ENCODE assay signal across 8 cellular contexts in the genomic region with DNA sequence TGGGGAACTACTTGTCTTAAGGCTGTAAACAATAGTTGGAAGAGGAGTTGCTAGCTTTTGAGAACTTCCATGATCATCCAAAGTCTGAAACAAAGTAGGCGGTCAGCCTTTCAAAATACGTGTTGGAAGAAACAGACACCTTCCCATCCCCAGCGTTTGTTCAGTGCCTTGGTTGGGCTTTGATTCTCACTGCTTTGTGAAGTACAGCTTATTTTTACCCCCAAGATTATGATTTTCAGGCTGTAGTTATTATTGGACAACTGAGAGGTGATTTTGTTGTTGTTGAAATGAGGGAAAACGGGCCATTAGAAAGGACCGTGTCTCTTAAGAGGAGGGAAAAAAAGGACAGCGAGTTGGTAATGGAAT. TPM values are rescaled to one million over a fixed set of nuclear protein-coding genes. Genes with fewer than 3 reads are reported as not detected.
A peak's percentile ranks its signal among the peaks of the same experiment; 100 is the strongest.
DNase-seq lines count a peak whose midpoint lies in the region; ATAC-seq and TF ChIP-seq lines count a peak whose summit lies in the region.

No MANE protein-coding gene starts in this region.

- H3K9me3 ChIP-seq in PC-3 (ENCODE audit: low read length) (no peaks in the 10 kb centered on the region), esophagus (ENCODE audit: control insufficient read depth in 2 of 2, insufficient read depth in 1 of 2, low read depth in 1 of 2, low read length in 1 of 2) (no peaks in the 10 kb centered on the region), prostate gland (no peaks in the 10 kb centered on the region)

- H3K4me2 ChIP-seq in PC-3 (ENCODE audit: low read length), result peak overlapping the region; percentile 87

- TF ChIP-seq CTCF in PC-3 (conservative IDR thresholded peaks at IDR 0.05; ENCODE audit: low read depth, low read length) (no peak), prostate gland (IDR thresholded peaks at IDR 0.05) (no peak)

- peaks cover 4% of the 10 kb centered on the region; the same call in 1 of the 2 replicates for H3K4me1 ChIP-seq in PC-3 (ENCODE audit: insufficient read depth, low read length)
- no peaks in the 10 kb centered on the region for H3K4me1 ChIP-seq in esophagus (ENCODE audit: control insufficient read depth in 2 of 2, insufficient read depth in 2 of 2, low read length in 1 of 2)
- no peaks in the 10 kb centered on the region for H3K4me1 ChIP-seq in prostate gland (replicated peaks)

- CTCF ChIA-PET in PC-3 (lab: Charles Lee), result interaction anchor here (0.6 kb wide), 1 partner anchor 356 kb away, joined by 3 read pairs; no protein-coding TSS in a partner anchor

- H3K36me3 ChIP-seq in PC-3 (ENCODE audit: low read depth, low read length), result no peaks in the 10 kb centered on the region
- H3K36me3 ChIP-seq in esophagus (ENCODE audit: control insufficient read depth in 2 of 2, insufficient read depth in 2 of 2, low read length in 1 of 2), result no peaks in the 10 kb centered on the region
- no peaks in the 10 kb centered on the region for H3K36me3 ChIP-seq in prostate gland

- 18 to 20% methylated on average over 6 of the region's 6 CpGs for WGBS in esophagus, 2 donors
- 14% methylated on average over 6 of the region's 6 CpGs for WGBS in prostate gland

- no peaks in the 10 kb centered on the region for H3F3A ChIP-seq in PC-3 (ENCODE audit: low read length, unreplicated experiment)

- peak overlapping the region; percentile 85 for H3K4me3 ChIP-seq in PC-3 (ENCODE audit: low read length)
- H3K4me3 ChIP-seq in esophagus (ENCODE audit: low read depth in 1 of 2, low read length in 2 of 2), result peak overlapping the region; percentile 71 to 91
- H3K4me3 ChIP-seq in prostate gland, result peak overlapping the region; percentile 66 to 77

- peak overlapping the region; percentile 92 for H2AFZ ChIP-seq in PC-3 (ENCODE audit: low read length)

- BruUV-seq in PC-3 (replicated peaks; lab: Mats Ljungman, UMichigan), result no TSS peak

- peaks cover 39% of the 10 kb centered on the region for H3K79me2 ChIP-seq in PC-3 (ENCODE audit: low read length)

- TF ChIP-seq POLR2A in prostate gland (IDR thresholded peaks at IDR 0.05), result no peak

- POLR2A ChIA-PET in PC-3 (lab: Charles Lee; ENCODE audit: unreplicated experiment), result no interaction called here

- H4K20me1 ChIP-seq in PC-3 (ENCODE audit: low read length), result no peaks in the 10 kb centered on the region

- no peaks in the 10 kb centered on the region for H3K27me3 ChIP-seq in PC-3 (ENCODE audit: low read length)
- no peaks in the 10 kb centered on the region for H3K27me3 ChIP-seq in esophagus (ENCODE audit: control insufficient read depth in 1 of 2, insufficient read depth in 2 of 2, low read length in 2 of 2)
- no peaks in the 10 kb centered on the region for H3K27me3 ChIP-seq in prostate gland (replicated peaks; ENCODE audit: insufficient read depth)

- intact Hi-C loops in PC-3 (cut with micrococcal nuclease) (no loop called here), prostate gland (cut with DNase I) (no loop called here)

- peak; percentile 4 for DNase-seq in GM03348 (ENCODE audit: low spot score)
- peak; percentile 7 for DNase-seq in PC-3
- DNase-seq in prostate gland (ENCODE audit: low spot score), result no peak
- no peak for DNase-seq in NCI-H146 (lab: John Stamatoyannopoulos, UW)
- no peak for DNase-seq in activated gamma-delta T cell (lab: John Stamatoyannopoulos, UW)
- no peak for DNase-seq in superior temporal gyrus (ENCODE audit: extremely low spot score)

- ATAC-seq in PC-3 (no peak), GM21447 (IDR thresholded peaks at IDR 0.05; ENCODE audit: unreplicated experiment) (no peak)

- H3K9me2 ChIP-seq in PC-3 (replicated peaks; ENCODE audit: low read length), result no peaks in the 10 kb centered on the region

- H3K27ac ChIP-seq in PC-3 (ENCODE audit: low read length), result peak overlapping the region; percentile 61; the same call in 1 of the 2 replicates
- H3K27ac ChIP-seq in esophagus (ENCODE audit: low read depth in 2 of 2, low read length in 1 of 2), result peak overlapping the region; percentile 78 to 93
- H3K27ac ChIP-seq in prostate gland, result peak overlapping the region; percentile 88 to 90

- H3K9ac ChIP-seq in PC-3 (ENCODE audit: low read length), result peak overlapping the region; percentile 90

RNA-seq across cellular contexts. Expression of gene CEP83, which starts 0.9 kb away (rescaled TPM):
- 11.8 and 20.4 TPM in 2 replicates for total RNA-seq in PC-3 (2014; rRNA removed)
- 1 to 10 TPM; 4.7 to 8.3 TPM for polyA plus RNA-seq in esophagus
- 10 to 100 TPM in 1 of 2 donors, 1 to 10 TPM in 1; 6.8 to 26.5 TPM for total RNA-seq in prostate gland

Comparison
In these comparisons a context has a peak if more than half of its experiments do, and no peak if none do; other contexts are left out.
1. DNase-seq: peak in GM03348 (single experiment) and PC-3 (single experiment); none in prostate gland (single experiment), NCI-H146 (single experiment), activated gamma-delta T cell (single experiment) and superior temporal gyrus (single experiment).
2. Peak in every context shown above with its lines, with median percentiles within 50 percentile points of each other: H3K27ac ChIP-seq and H3K4me3 ChIP-seq.